Comparison of ENCODE assay signal across 8 cellular contexts in the genomic region with DNA sequence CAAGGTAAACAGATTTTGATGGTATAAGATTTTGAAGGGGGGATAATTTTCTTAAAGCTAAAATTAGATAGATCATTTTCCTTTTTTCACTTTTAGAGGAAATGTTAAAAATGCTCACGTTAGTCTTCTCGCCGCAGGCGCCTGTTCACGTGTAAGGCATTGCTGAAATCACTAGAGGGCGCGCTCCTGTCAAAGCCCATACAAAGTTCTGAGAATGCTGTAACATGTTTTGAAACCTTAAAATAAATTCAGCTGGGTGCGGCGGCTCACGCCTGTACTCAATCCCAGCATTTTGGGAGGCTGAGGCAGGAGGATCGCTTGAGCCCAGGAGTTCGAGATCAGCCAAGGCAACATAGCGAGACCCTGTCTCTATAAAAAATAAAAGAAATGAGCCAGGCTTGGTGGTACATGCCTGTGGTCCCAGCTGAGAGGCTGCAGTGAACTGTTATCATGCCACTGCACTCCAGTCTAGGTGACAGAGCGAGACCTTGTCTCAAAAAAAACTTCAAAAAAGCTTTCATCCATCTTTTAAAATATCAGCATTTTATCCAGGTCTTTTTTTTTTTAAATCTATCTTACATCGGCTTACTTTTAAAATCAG.
A peak's percentile ranks its signal among the peaks of the same experiment; 100 is the strongest.
DNase-seq lines count a peak whose midpoint lies in the region; ATAC-seq and TF ChIP-seq lines count a peak whose summit lies in the region.

No MANE protein-coding gene starts in this region.

- H3K36me3 ChIP-seq in OCI-LY3 (replicated peaks; ENCODE audit: low read depth, low read length) (no peaks in the 10 kb centered on the region), adipocyte (ENCODE audit: control insufficient read depth, insufficient read depth, low read length, severe bottlenecking) (no peaks in the 10 kb centered on the region), hepatocyte (replicated peaks; ENCODE audit: insufficient read depth, low read depth) (no peaks in the 10 kb centered on the region)

- TF ChIP-seq CTCF in GM12872 (IDR thresholded peaks at IDR 0.05; ENCODE audit: insufficient read depth, low read depth, low read length) (peak; percentile 67), OCI-LY3 (IDR thresholded peaks at IDR 0.05; ENCODE audit: low read depth, low read length) (peak; percentile 76), hepatocyte (IDR thresholded peaks at IDR 0.05; ENCODE audit: poor library complexity) (peak; percentile 60)

- H3K9ac ChIP-seq in OCI-LY3 (ENCODE audit: low read length) = peak overlapping the region; percentile 35; the same call in 1 of the 2 replicates
- H3K9ac ChIP-seq in adipocyte (ENCODE audit: low read length) = no peak overlapping the region

- DNase-seq in A172 (ENCODE audit: low spot score) (peak; percentile 0), adipocyte (ENCODE audit: low read depth) (peak; percentile 74), hepatocyte (ENCODE audit: low spot score) (peak; percentile 54)
- peak; percentile 43 for DNase-seq in stimulated activated CD4-positive, alpha-beta T cell treated with anti-CD3 and anti-CD28 coated beads, Interleukin-1b, Interleukin-23, amount 100 ng/mL, for 48 hours

- no peaks in the 10 kb centered on the region for H3K79me2 ChIP-seq in OCI-LY3 (ENCODE audit: low read length)
- no peaks in the 10 kb centered on the region for H3K79me2 ChIP-seq in hepatocyte

- no peaks in the 10 kb centered on the region for H3K4me1 ChIP-seq in OCI-LY3 (ENCODE audit: low read length)
- no peaks in the 10 kb centered on the region for H3K4me1 ChIP-seq in adipocyte (ENCODE audit: control insufficient read depth, insufficient read depth, low read length)
- H3K4me1 ChIP-seq in hepatocyte (ENCODE audit: insufficient read depth) = no peaks in the 10 kb centered on the region

- H3K27ac ChIP-seq in OCI-LY3 (ENCODE audit: low read length) (no peak overlapping the region), hepatocyte (no peak overlapping the region)

- H3K4me3 ChIP-seq in OCI-LY3 (ENCODE audit: low read length) (peak overlapping the region; percentile 63), adipocyte (ENCODE audit: low read length) (no peak overlapping the region), hepatocyte (no peak overlapping the region)

- WGBS in hepatocyte (ENCODE audit: low lambda C conversion rate, missing lambda C conversion rate) = 48% methylated on average over 15 of the region's 15 CpGs

- H3K4me2 ChIP-seq in OCI-LY3 (ENCODE audit: low read length) = peak overlapping the region; percentile 74
- H3K4me2 ChIP-seq in hepatocyte = no peak overlapping the region

- H3K27me3 ChIP-seq in OCI-LY3 (ENCODE audit: low read depth, low read length) (no peaks in the 10 kb centered on the region; the same call in 1 of the 2 replicates), adipocyte (replicated peaks; ENCODE audit: control insufficient read depth, insufficient read depth, low read length) (peaks cover 20% of the 10 kb centered on the region), hepatocyte (no peaks in the 10 kb centered on the region)

- H2AFZ ChIP-seq in OCI-LY3 (ENCODE audit: low read depth, low read length) (peak overlapping the region; percentile 74; the same call in 1 of the 2 replicates), hepatocyte (no peak overlapping the region)

- no peaks in the 10 kb centered on the region for H4K20me1 ChIP-seq in OCI-LY3 (ENCODE audit: insufficient read depth, low read length)
- no peaks in the 10 kb centered on the region for H4K20me1 ChIP-seq in hepatocyte (ENCODE audit: insufficient read depth, poor library complexity, severe bottlenecking)

- H3K9me3 ChIP-seq in OCI-LY3 (ENCODE audit: insufficient read depth, low read length) (no peaks in the 10 kb centered on the region), adipocyte (ENCODE audit: control insufficient read depth, low read length) (no peaks in the 10 kb centered on the region), hepatocyte (ENCODE audit: low read depth) (no peaks in the 10 kb centered on the region)

- H3K9me2 ChIP-seq in hepatocyte (replicated peaks; ENCODE audit: insufficient read depth) = no peaks in the 10 kb centered on the region

- peak; percentile 81 for ATAC-seq in HG03354 (IDR thresholded peaks at IDR 0.05; ENCODE audit: poor library complexity, severe bottlenecking, unreplicated experiment)
- no peak for ATAC-seq in HG03521 (IDR thresholded peaks at IDR 0.05; ENCODE audit: unreplicated experiment)

Comparison
In these comparisons a context has a peak if more than half of its experiments do, and no peak if none do; other contexts are left out.
1. DNase-seq: peak in every context shown above with its lines; median percentile 74 in adipocyte; 54 in hepatocyte; 43 in stimulated activated CD4-positive, alpha-beta T cell treated with anti-CD3 and anti-CD28 coated beads, Interleukin-1b, Interleukin-23, amount 100 ng/mL, for 48 hours; 0 in A172.